19 cellular contexts compared by ENCODE assay signal in genomic region chr1:147509786-147510360, GRCh38. TPM values are rescaled to one million over a fixed set of nuclear protein-coding genes. Genes with fewer than 3 reads are reported as not detected.
DNase-seq lines count a peak whose midpoint lies in the region; ATAC-seq and TF ChIP-seq lines count a peak whose summit lies in the region.
"Had no signal": no experiment of that assay in that cellular context is flagged by ENCODE, and none has a peak within 500 bp of the region (broad histone marks: within the 10 kb centered on the region; RNA-seq: fewer than 3 reads in every experiment).

No MANE protein-coding gene starts in this region.

- no peaks in the 10 kb centered on the region for H3K27me3 Mint-ChIP-seq in GM23338 (ENCODE audit: insufficient read depth, low read depth, poor library complexity)

- H3K4me1 Mint-ChIP-seq in GM23338, result peaks cover 14% of the 10 kb centered on the region
- H3K4me1 Mint-ChIP-seq: CD14-positive monocyte; stimulated activated naive B cell treated with anti-CD40 and anti-IgM and Interleukin-4, amounts not matched to agents 10 μg/mL and 1 μg/mL and 100 μg/mL, for 72 hours had no signal

- WGBS in adrenal gland, 4 donors, result 21 to 25% (median 22%) methylated on average over 4 of the region's 4 CpGs

- H3K27me3 ChIP-seq in GM23338 (ENCODE audit: insufficient read depth), result no peaks in the 10 kb centered on the region
- no peaks in the 10 kb centered on the region for H3K27me3 ChIP-seq in adrenal gland
- H3K27me3 ChIP-seq in MG63, result no peaks in the 10 kb centered on the region; the same call in 1 of the 2 replicates
- H3K27me3 ChIP-seq: gastroesophageal sphincter, Peyer's patch, SJCRH30 had no signal

- H3K27ac ChIP-seq in GM23338 (ENCODE audit: low read depth), result no peak overlapping the region
- H3K27ac ChIP-seq in adrenal gland, result peak overlapping the region in 4 of 5 donors; percentile 7 to 58 (median 34)
- H3K27ac ChIP-seq: gastroesophageal sphincter, Peyer's patch, SJCRH30 had no signal

- TF ChIP-seq POLR2A in adrenal gland (IDR thresholded peaks at IDR 0.05), result no peak

- no peak overlapping the region for H3K27ac Mint-ChIP-seq in GM23338
- H3K27ac Mint-ChIP-seq: activated CD8-positive, alpha-beta T cell treated with anti-CD3 and anti-CD28 coated beads, Interleukin-2, amount 10 ng/mL, durations not matched to agents 7 days and 5 days; CD14-positive monocyte; stimulated activated naive B cell treated with anti-CD40 and anti-IgM and Interleukin-4, amounts not matched to agents 10 μg/mL and 1 μg/mL and 100 μg/mL, for 72 hours; T-helper 1 cell treated with Interleukin-12 subunit alpha and Interleukin-12 subunit beta and Interleukin-4 antibody, amounts not matched to agents 30 μg/mL and 1 μg/mL, for 36 hours had no signal

- no peaks in the 10 kb centered on the region for H3K9me3 ChIP-seq in adrenal gland (replicated peaks in 1 of 3)
- H3K9me3 ChIP-seq in MG63, result no peaks in the 10 kb centered on the region
- H3K9me3 ChIP-seq: gastroesophageal sphincter, Peyer's patch, SJCRH30 had no signal

- H3K4me1 ChIP-seq in GM23338 (ENCODE audit: insufficient read depth) (peaks cover 31% of the 10 kb centered on the region), adrenal gland (replicated peaks in 1 of 2) (peaks cover 15 to 24% of the 10 kb centered on the region in 2 donors)
- H3K4me1 ChIP-seq: Peyer's patch had no signal

- ATAC-seq in GM23338 (peak; percentile 38), left cardiac atrium (peak; percentile 85 to 94), HG03159 (IDR thresholded peaks at IDR 0.05; ENCODE audit: unreplicated experiment) (no peak)
- ATAC-seq: activated CD8-positive, alpha-beta T cell treated with anti-CD3 and anti-CD28 coated beads, Interleukin-2, amount 10 ng/mL, durations not matched to agents 7 days and 5 days; gastroesophageal sphincter; stimulated activated naive B cell treated with anti-CD40 and anti-IgM and Interleukin-4, amounts not matched to agents 10 μg/mL and 1 μg/mL and 100 μg/mL, for 72 hours had no signal

- intact Hi-C loops in adrenal gland (cut with DNase I), result no loop called here
- intact Hi-C loops in left cardiac atrium (cut with DNase I), result loop anchor here in 1 of 2 donors (1.0 to 5.0 kb wide), 2 partner anchors 30 to 102 kb away; a partner anchor contains a TSS

- DNase-seq in GM23338 (ENCODE audit: low spot score) (no peak), adrenal gland (peak; percentile 61 to 91 (median 81)), left cardiac atrium (peak; percentile 39), putamen (ENCODE audit: low spot score) (peak; percentile 22), H4 (ENCODE audit: low spot score) (no peak), MG63 (no peak)
- DNase-seq: activated CD8-positive, alpha-beta T cell treated with anti-CD3 and anti-CD28 coated beads, Interleukin-2, amount 10 ng/mL, durations not matched to agents 7 days and 5 days; activated T-cell treated with anti-CD3 and anti-CD28 coated beads for 4 hours; Calu3; NCI-H1417; NCI-H446 treated with DMSO at 0.1 percent for 48 hours; Peyer's patch; SJCRH30; stimulated activated CD4-positive, alpha-beta T cell treated with anti-CD3 and anti-CD28 coated beads, Interleukin-2, amount 100 ng/mL, for 48 hours; stimulated activated naive B cell treated with anti-CD40 and anti-IgM and Interleukin-4, amounts not matched to agents 10 μg/mL and 1 μg/mL and 100 μg/mL, for 72 hours had no signal

- no peak overlapping the region for H2AFZ ChIP-seq in GM23338

- no peaks in the 10 kb centered on the region for H3K36me3 Mint-ChIP-seq in GM23338 (ENCODE audit: low read depth)
- H3K36me3 Mint-ChIP-seq: CD14-positive monocyte; stimulated activated naive B cell treated with anti-CD40 and anti-IgM and Interleukin-4, amounts not matched to agents 10 μg/mL and 1 μg/mL and 100 μg/mL, for 72 hours had no signal

- no peaks in the 10 kb centered on the region for H3F3A ChIP-seq in GM23338 (replicated peaks; ENCODE audit: low read depth)

- H3K79me2 ChIP-seq in GM23338 (replicated peaks; ENCODE audit: insufficient read depth), result no peaks in the 10 kb centered on the region

- no peak for TF ChIP-seq CTCF in GM23338 (conservative IDR thresholded peaks at IDR 0.05; ENCODE audit: low read depth in 2 of 2)
- no peak for TF ChIP-seq CTCF in adrenal gland (IDR thresholded peaks at IDR 0.05)

- H3K4me3 Mint-ChIP-seq in GM23338, result no peak overlapping the region
- H3K4me3 Mint-ChIP-seq: activated CD8-positive, alpha-beta T cell treated with anti-CD3 and anti-CD28 coated beads, Interleukin-2, amount 10 ng/mL, durations not matched to agents 7 days and 5 days; CD14-positive monocyte; stimulated activated naive B cell treated with anti-CD40 and anti-IgM and Interleukin-4, amounts not matched to agents 10 μg/mL and 1 μg/mL and 100 μg/mL, for 72 hours; T-helper 1 cell treated with Interleukin-12 subunit alpha and Interleukin-12 subunit beta and Interleukin-4 antibody, amounts not matched to agents 30 μg/mL and 1 μg/mL, for 36 hours had no signal

- no peaks in the 10 kb centered on the region for H3K9me2 ChIP-seq in GM23338 (ENCODE audit: insufficient read depth)

- no peaks in the 10 kb centered on the region for H3K36me3 ChIP-seq in GM23338 (ENCODE audit: insufficient read depth)
- H3K36me3 ChIP-seq in adrenal gland (replicated peaks in 1 of 2), result no peaks in the 10 kb centered on the region
- H3K36me3 ChIP-seq in MG63, result no peaks in the 10 kb centered on the region
- H3K36me3 ChIP-seq: gastroesophageal sphincter, Peyer's patch, SJCRH30 had no signal

- no peaks in the 10 kb centered on the region for H4K20me1 ChIP-seq in GM23338 (replicated peaks; ENCODE audit: insufficient read depth)

- H3K4me2 ChIP-seq in GM23338, result no peak overlapping the region

- no peaks in the 10 kb centered on the region for H3K9me3 Mint-ChIP-seq in GM23338
- H3K9me3 Mint-ChIP-seq: CD14-positive monocyte; stimulated activated naive B cell treated with anti-CD40 and anti-IgM and Interleukin-4, amounts not matched to agents 10 μg/mL and 1 μg/mL and 100 μg/mL, for 72 hours; T-helper 1 cell treated with Interleukin-12 subunit alpha and Interleukin-12 subunit beta and Interleukin-4 antibody, amounts not matched to agents 30 μg/mL and 1 μg/mL, for 36 hours had no signal

- H3K4me3 ChIP-seq in GM23338 (no peak overlapping the region), adrenal gland (no peak overlapping the region), MG63 (no peak overlapping the region)
- H3K4me3 ChIP-seq: gastroesophageal sphincter, Peyer's patch, SJCRH30 had no signal

TF ChIP-seq in GM23338, 12 proteins besides CTCF, POLR2A, EP300 and RAD21 (continues in another document):
- TF ChIP-seq STAT1 (IDR thresholded peaks at IDR 0.05; ENCODE audit: unreplicated experiment), result no peak
- no peak for TF ChIP-seq REST (IDR thresholded peaks at IDR 0.05; ENCODE audit: unreplicated experiment)
- no peak for TF ChIP-seq POLR2AphosphoS5 (IDR thresholded peaks at IDR 0.05; ENCODE audit: low read depth)
- no peak for TF ChIP-seq NANOG (IDR thresholded peaks at IDR 0.05; ENCODE audit: borderline replicate concordance)
- no peak for TF ChIP-seq ZNF331 (CRISPR knock-in tag; IDR thresholded peaks at IDR 0.05; ENCODE audit: low read depth)
- no peak for TF ChIP-seq ETS1 (IDR thresholded peaks at IDR 0.05)

RNA-seq across cellular contexts. Expression of gene BCL9, which starts 31.4 kb away (rescaled TPM):
- 33.8 and 46.1 TPM in 2 replicates for total RNA-seq in GM23338 (2014; rRNA removed; shearing (Covaris generic))
- polyA plus RNA-seq in GM23338 (2016; fragmentation: Nextera tagmentation; extraction: Ambion mirVana) (11.7 and 13.2 TPM in 2 replicates), adrenal gland (10 to 100 TPM in 1 of 3 donors, 1 to 10 TPM in 2; 4.1 to 25.5 (median 9.3) TPM)
- total RNA-seq in adrenal gland (10 to 100 TPM in 7 of 8 donors, 1 to 10 TPM in 1; 7.2 to 30.1 (median 21.4) TPM), left cardiac atrium (10 to 100 TPM; 10.8 to 11.6 TPM)
- total RNA-seq in H4 (2014; rRNA removed; shearing (Covaris generic)), result 9.0 and 12.5 TPM in 2 replicates
- total RNA-seq in MG63 (2014; rRNA removed; shearing (Covaris generic); ENCODE audit: low replicate concordance), result 2.1 and 3.0 TPM in 2 replicates

Comparison
In these comparisons a context has a peak if more than half of its experiments do, and no peak if none do; other contexts are left out.
1. DNase-seq: peak in adrenal gland (7 of 7), left cardiac atrium (single experiment) and putamen (single experiment); none in GM23338 (single experiment), H4 (single experiment) and MG63 (single experiment).